ENCODE assay signal across 17 cellular contexts in the genomic region with DNA sequence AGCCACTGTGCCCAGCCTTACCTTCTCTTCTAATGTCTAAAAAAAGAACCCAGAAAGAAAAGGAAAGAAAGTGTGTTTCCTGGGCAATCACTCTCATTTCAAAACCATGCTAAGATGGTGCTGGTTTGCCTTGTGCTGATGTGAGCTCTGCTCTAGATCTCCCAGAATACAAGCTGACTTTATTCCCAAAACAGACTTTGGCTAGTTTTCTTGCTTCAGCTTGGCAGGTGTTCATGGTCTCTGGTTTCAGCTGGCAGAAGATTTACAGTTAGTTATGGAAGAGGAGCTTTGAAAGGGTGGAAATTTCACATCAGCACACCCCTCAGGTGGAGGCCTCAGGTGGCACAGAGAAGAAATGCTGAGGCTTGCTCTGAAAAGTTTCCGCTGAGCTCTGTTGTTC. TPM values are rescaled to one million over a fixed set of nuclear protein-coding genes. Genes with fewer than 3 reads are reported as not detected.
DNase-seq lines count a peak whose midpoint lies in the region; ATAC-seq and TF ChIP-seq lines count a peak whose summit lies in the region.
"Had no signal": no experiment of that assay in that cellular context is flagged by ENCODE, and none has a peak within 500 bp of the region (broad histone marks: within the 10 kb centered on the region; RNA-seq: fewer than 3 reads in every experiment).

No MANE protein-coding gene starts in this region.

- peaks cover 8% of the 10 kb centered on the region for H3K4me1 ChIP-seq in muscle layer of colon (ENCODE audit: insufficient read depth, low read length)
- H3K4me1 ChIP-seq in stomach smooth muscle (ENCODE audit: control insufficient read depth, insufficient read depth, low read length): peaks cover 5% of the 10 kb centered on the region
- H3K4me1 ChIP-seq: BE2C, SJSA1 had no signal

- H3K27ac Mint-ChIP-seq in activated T-helper 2 cell treated with anti-CD3 and anti-CD28 coated beads, Interferon-gamma antibody, Interleukin-2, Interleukin-4, amounts not matched to agents 10 μg/mL and 5 μg/mL and 100 μg/mL, durations not matched to agents 14 hours and 24 hours and 36 hours: no peak overlapping the region
- H3K27ac Mint-ChIP-seq: CD8-positive, alpha-beta T cell; GM23338 had no signal

- no peak overlapping the region for H3K4me3 ChIP-seq in muscle layer of colon (ENCODE audit: low read depth in 1 of 2, low read length in 2 of 2)
- no peak overlapping the region for H3K4me3 ChIP-seq in stomach smooth muscle (ENCODE audit: low read length in 2 of 2)
- H3K4me3 ChIP-seq: GM23338, SJSA1 had no signal

- no peaks in the 10 kb centered on the region for H3K27me3 ChIP-seq in muscle layer of colon (ENCODE audit: control insufficient read depth in 1 of 2, insufficient read depth in 2 of 2, low read length in 2 of 2)
- no peaks in the 10 kb centered on the region for H3K27me3 ChIP-seq in stomach smooth muscle (ENCODE audit: control insufficient read depth in 1 of 2, insufficient read depth in 2 of 2, low read length in 2 of 2)
- H3K27me3 ChIP-seq: BE2C, SJSA1 had no signal

- H3K4me3 Mint-ChIP-seq in activated T-helper 2 cell treated with anti-CD3 and anti-CD28 coated beads, Interferon-gamma antibody, Interleukin-2, Interleukin-4, amounts not matched to agents 10 μg/mL and 5 μg/mL and 100 μg/mL, durations not matched to agents 14 hours and 24 hours and 36 hours (ENCODE audit: low read depth): no peak overlapping the region
- H3K4me3 Mint-ChIP-seq: CD8-positive, alpha-beta T cell; GM23338 had no signal

- H3K36me3 ChIP-seq in muscle layer of colon (ENCODE audit: insufficient read depth, low read length): no peaks in the 10 kb centered on the region
- H3K36me3 ChIP-seq in stomach smooth muscle (ENCODE audit: control insufficient read depth in 2 of 2, insufficient read depth in 2 of 2, low read length in 2 of 2): no peaks in the 10 kb centered on the region
- H3K36me3 ChIP-seq: BE2C, SJSA1 had no signal

- ATAC-seq in HG02610 (IDR thresholded peaks at IDR 0.05; ENCODE audit: unreplicated experiment): no peak
- ATAC-seq: CD8-positive, alpha-beta T cell; GM23338 had no signal

- H3K9ac ChIP-seq in muscle layer of colon (ENCODE audit: low read length): no peak overlapping the region
- H3K9ac ChIP-seq in stomach smooth muscle (ENCODE audit: low read length in 2 of 2): no peak overlapping the region

- H3K27ac ChIP-seq in muscle layer of colon (ENCODE audit: low read depth, low read length) (peak overlapping the region; percentile 1), stomach smooth muscle (ENCODE audit: low read length) (peak overlapping the region; percentile 49)
- H3K27ac ChIP-seq: SJSA1 had no signal

- no peaks in the 10 kb centered on the region for H3K27me3 Mint-ChIP-seq in activated T-helper 2 cell treated with anti-CD3 and anti-CD28 coated beads, Interferon-gamma antibody, Interleukin-2, Interleukin-4, amounts not matched to agents 10 μg/mL and 5 μg/mL and 100 μg/mL, durations not matched to agents 14 hours and 24 hours and 36 hours (ENCODE audit: low read depth)

- TF ChIP-seq POLR2A in erythroblast (IDR thresholded peaks at IDR 0.05; ENCODE audit: low read length): no peak

- H3K36me3 Mint-ChIP-seq in activated T-helper 2 cell treated with anti-CD3 and anti-CD28 coated beads, Interferon-gamma antibody, Interleukin-2, Interleukin-4, amounts not matched to agents 10 μg/mL and 5 μg/mL and 100 μg/mL, durations not matched to agents 14 hours and 24 hours and 36 hours (ENCODE audit: low read depth): no peaks in the 10 kb centered on the region
- H3K36me3 Mint-ChIP-seq: CD8-positive, alpha-beta T cell had no signal

- H3K9me3 ChIP-seq in muscle layer of colon (ENCODE audit: low read length) (no peaks in the 10 kb centered on the region), stomach smooth muscle (ENCODE audit: control insufficient read depth in 2 of 2, low read length in 2 of 2) (no peaks in the 10 kb centered on the region)
- H3K9me3 ChIP-seq: BE2C, SJSA1 had no signal

- no peaks in the 10 kb centered on the region for H3K9me3 Mint-ChIP-seq in activated T-helper 2 cell treated with anti-CD3 and anti-CD28 coated beads, Interferon-gamma antibody, Interleukin-2, Interleukin-4, amounts not matched to agents 10 μg/mL and 5 μg/mL and 100 μg/mL, durations not matched to agents 14 hours and 24 hours and 36 hours
- H3K9me3 Mint-ChIP-seq: CD8-positive, alpha-beta T cell; GM23338 had no signal

- DNase-seq in NCI-H2171 (lab: John Stamatoyannopoulos, UW) (peak; percentile 55), astrocyte of the hippocampus (ENCODE audit: low read depth, low spot score) (peak; percentile 18), erythroblast (lab: John Stamatoyannopoulos, UW) (no peak)
- DNase-seq in activated T-helper 2 cell treated with anti-CD3 and anti-CD28 coated beads, Interferon-gamma antibody, Interleukin-2, Interleukin-4, amounts not matched to agents 10 μg/mL and 5 μg/mL and 100 μg/mL, durations not matched to agents 14 hours and 24 hours and 36 hours (ENCODE audit: low spot score): no peak
- DNase-seq: BE2C; CD8-positive, alpha-beta T cell; EL; NCI-H146; NCI-H2081 treated with DMSO at 0.1 percent for 48 hours; NCI-H510A treated with DMSO at 0.1 percent for 48 hours; NK-92 treated with Interleukin-12 subunit alpha and Interleukin-12 subunit beta, amount 100 ng/mL, for 24 hours; OCI-M1 had no signal

- no peaks in the 10 kb centered on the region for H3K4me1 Mint-ChIP-seq in activated T-helper 2 cell treated with anti-CD3 and anti-CD28 coated beads, Interferon-gamma antibody, Interleukin-2, Interleukin-4, amounts not matched to agents 10 μg/mL and 5 μg/mL and 100 μg/mL, durations not matched to agents 14 hours and 24 hours and 36 hours (ENCODE audit: low read depth)

- intact Hi-C loops in activated T-helper 2 cell treated with anti-CD3 and anti-CD28 coated beads, Interferon-gamma antibody, Interleukin-2, Interleukin-4, amounts not matched to agents 10 μg/mL and 5 μg/mL and 100 μg/mL, durations not matched to agents 14 hours and 24 hours and 36 hours (cut with micrococcal nuclease): no loop called here

RNA-seq across cellular contexts. Expression of a gene that starts 34.4 kb away (rescaled TPM):
- not detected in 2 replicates for total RNA-seq in activated T-helper 2 cell treated with anti-CD3 and anti-CD28 coated beads, Interferon-gamma antibody, Interleukin-2, Interleukin-4, amounts not matched to agents 10 μg/mL and 5 μg/mL and 100 μg/mL, durations not matched to agents 14 hours and 24 hours and 36 hours

RNA-seq across cellular contexts. Expression of a gene that starts 43.6 kb away (rescaled TPM):
- total RNA-seq in activated T-helper 2 cell treated with anti-CD3 and anti-CD28 coated beads, Interferon-gamma antibody, Interleukin-2, Interleukin-4, amounts not matched to agents 10 μg/mL and 5 μg/mL and 100 μg/mL, durations not matched to agents 14 hours and 24 hours and 36 hours: 6.6 and 7.1 TPM in 2 replicates

Comparison
In these comparisons a context has a peak if more than half of its experiments do, and no peak if none do; other contexts are left out.
1. DNase-seq: peak in NCI-H2171 (single experiment) and astrocyte of the hippocampus (single experiment); none in activated T-helper 2 cell treated with anti-CD3 and anti-CD28 coated beads, Interferon-gamma antibody, Interleukin-2, Interleukin-4, amounts not matched to agents 10 μg/mL and 5 μg/mL and 100 μg/mL, durations not matched to agents 14 hours and 24 hours and 36 hours (single experiment) and erythroblast (0 of 2).